In genomic region chr6:43050981-43051380, GRCh38 we compare ENCODE assay signal across 20 cellular contexts. TPM values are rescaled to one million over a fixed set of nuclear protein-coding genes. Genes with fewer than 3 reads are reported as not detected.
DNase-seq lines count a peak whose midpoint lies in the region; ATAC-seq and TF ChIP-seq lines count a peak whose summit lies in the region.
"Had no signal": no experiment of that assay in that cellular context is flagged by ENCODE, and none has a peak within 500 bp of the region (broad histone marks: within the 10 kb centered on the region; RNA-seq: fewer than 3 reads in every experiment).

No MANE protein-coding gene starts in this region.

- H3K4me1 Mint-ChIP-seq in activated naive CD8-positive, alpha-beta T cell (ENCODE audit: low read depth), result peaks cover 29% of the 10 kb centered on the region
- peaks cover 29% of the 10 kb centered on the region for H3K4me1 Mint-ChIP-seq in activated naive CD8-positive, alpha-beta T cell treated with anti-CD3 and anti-CD28 coated beads, Interleukin-2, amount 50 U/mL, for 24 hours
- H3K4me1 Mint-ChIP-seq in activated T-helper 17 cell treated with anti-CD3 and anti-CD28 coated beads, Interleukin-2, amount 50 U/mL, for 72 hours, result peaks cover 24% of the 10 kb centered on the region
- peaks cover 29% of the 10 kb centered on the region for H3K4me1 Mint-ChIP-seq in type B pancreatic cell (ENCODE audit: unreplicated experiment)

- no peak overlapping the region for H4K8ac ChIP-seq in mesenchymal stem cell (ENCODE audit: low read length)

- no peak for ATAC-seq in activated naive CD8-positive, alpha-beta T cell treated with anti-CD3 and anti-CD28 coated beads, Interleukin-2, amount 50 U/mL, for 24 hours
- ATAC-seq in activated T-helper 17 cell treated with anti-CD3 and anti-CD28 coated beads, Interleukin-2, amount 50 U/mL, for 72 hours (replicated peaks), result no peak
- no peak for ATAC-seq in GM21423 (IDR thresholded peaks at IDR 0.05; ENCODE audit: unreplicated experiment)
- ATAC-seq: GM23338, heart left ventricle, lower lobe of right lung, psoas muscle had no signal

- peaks cover 2% of the 10 kb centered on the region for H3K36me3 Mint-ChIP-seq in activated naive CD8-positive, alpha-beta T cell
- H3K36me3 Mint-ChIP-seq in activated naive CD8-positive, alpha-beta T cell treated with anti-CD3 and anti-CD28 coated beads, Interleukin-2, amount 50 U/mL, for 24 hours (ENCODE audit: low read depth), result peaks cover 33% of the 10 kb centered on the region
- peaks cover 72% of the 10 kb centered on the region for H3K36me3 Mint-ChIP-seq in activated T-helper 17 cell treated with anti-CD3 and anti-CD28 coated beads, Interleukin-2, amount 50 U/mL, for 72 hours (ENCODE audit: low read depth)
- peaks cover 18% of the 10 kb centered on the region for H3K36me3 Mint-ChIP-seq in type B pancreatic cell

- peaks cover 31% of the 10 kb centered on the region for H3K4me1 ChIP-seq in mesenchymal stem cell (ENCODE audit: control insufficient read depth, insufficient read depth, low read depth, low read length)

- no peak for DNase-seq in activated naive CD8-positive, alpha-beta T cell treated with anti-CD3 and anti-CD28 coated beads, Interleukin-2, amount 50 U/mL, for 24 hours
- DNase-seq in mesenchymal stem cell, result no peak
- no peak for DNase-seq in type B pancreatic cell (ENCODE audit: extremely low spot score, unreplicated experiment)
- no peak for DNase-seq in ureter (ENCODE audit: low spot score)
- no peak for DNase-seq in NCI-H1092 treated with DMSO at 0.1 percent for 48 hours (lab: John Stamatoyannopoulos, UW)
- DNase-seq: activated CD4-positive, alpha-beta T cell treated with anti-CD3 and anti-CD28 coated beads, Interleukin-2, amount 50 U/mL, for 1 hour; activated T-cell treated with anti-CD3 and anti-CD28 coated beads, Interleukin-2, amount 50 U/mL, for 48 hours; central memory CD4-positive, alpha-beta T cell; effector CD4-positive, alpha-beta T cell; heart left ventricle; lower lobe of right lung; naive B cell; NCI-H1436; Peyer's patch; psoas muscle had no signal

- H2BK5ac ChIP-seq in mesenchymal stem cell (ENCODE audit: low read depth, low read length, poor library complexity, severe bottlenecking), result no peak overlapping the region

- no peaks in the 10 kb centered on the region for H3K27me3 ChIP-seq in mesenchymal stem cell (ENCODE audit: control insufficient read depth in 1 of 2, insufficient read depth in 1 of 2, low read length in 2 of 2)
- H3K27me3 ChIP-seq: heart left ventricle, Peyer's patch, tibial nerve had no signal

- H3K14ac ChIP-seq in mesenchymal stem cell (ENCODE audit: low read length in 2 of 2), result peak overlapping the region in 1 of 2 experiments; percentile 68

- H2BK12ac ChIP-seq in mesenchymal stem cell (ENCODE audit: low read length in 2 of 2), result no peak overlapping the region

- H3K23ac ChIP-seq in mesenchymal stem cell (ENCODE audit: low read length in 2 of 2), result no peak overlapping the region

- WGBS in mesenchymal stem cell, result 93% methylated on average over 17 of the region's 17 CpGs

- H2BK120ac ChIP-seq in mesenchymal stem cell (ENCODE audit: low read depth, low read length), result no peak overlapping the region

- H2AK5ac ChIP-seq in mesenchymal stem cell (ENCODE audit: low read length, severe bottlenecking), result peak overlapping the region; percentile 11

- H3K79me1 ChIP-seq in mesenchymal stem cell (replicated peaks; ENCODE audit: low read length, poor library complexity, severe bottlenecking), result peaks cover 34% of the 10 kb centered on the region

- no peak overlapping the region for H3K4ac ChIP-seq in mesenchymal stem cell (ENCODE audit: low read depth in 1 of 2, low read length in 2 of 2)

- H3K27ac ChIP-seq in mesenchymal stem cell (ENCODE audit: low read length, poor library complexity, severe bottlenecking), result no peak overlapping the region
- H3K27ac ChIP-seq: heart left ventricle, lower lobe of right lung, Peyer's patch, psoas muscle, tibial nerve had no signal

- H3K4me3 Mint-ChIP-seq in activated naive CD8-positive, alpha-beta T cell, result no peak overlapping the region
- H3K4me3 Mint-ChIP-seq in activated naive CD8-positive, alpha-beta T cell treated with anti-CD3 and anti-CD28 coated beads, Interleukin-2, amount 50 U/mL, for 24 hours, result no peak overlapping the region
- no peak overlapping the region for H3K4me3 Mint-ChIP-seq in activated T-helper 17 cell treated with anti-CD3 and anti-CD28 coated beads, Interleukin-2, amount 50 U/mL, for 72 hours
- H3K4me3 Mint-ChIP-seq in type B pancreatic cell, result peak overlapping the region; percentile 72

- H3K9me3 ChIP-seq in mesenchymal stem cell (ENCODE audit: control insufficient read depth, low read length), result no peaks in the 10 kb centered on the region
- H3K9me3 ChIP-seq: heart left ventricle, lower lobe of right lung, Peyer's patch, psoas muscle, tibial nerve had no signal

- H3K9ac ChIP-seq in mesenchymal stem cell (ENCODE audit: low read length), result peak overlapping the region; percentile 19

- peaks cover 62 to 74% of the 10 kb centered on the region in 2 experiments for H3K36me3 ChIP-seq in mesenchymal stem cell (ENCODE audit: control insufficient read depth in 1 of 2, insufficient read depth in 2 of 2, low read depth in 1 of 2, low read length in 2 of 2)

- no peak overlapping the region for H2AFZ ChIP-seq in mesenchymal stem cell (ENCODE audit: low read depth, low read length)
- H2AFZ ChIP-seq: GM23338 had no signal

- no peaks in the 10 kb centered on the region for H3K9me3 Mint-ChIP-seq in activated naive CD8-positive, alpha-beta T cell (ENCODE audit: low read depth)
- no peaks in the 10 kb centered on the region for H3K9me3 Mint-ChIP-seq in activated naive CD8-positive, alpha-beta T cell treated with anti-CD3 and anti-CD28 coated beads, Interleukin-2, amount 50 U/mL, for 24 hours
- no peaks in the 10 kb centered on the region for H3K9me3 Mint-ChIP-seq in activated T-helper 17 cell treated with anti-CD3 and anti-CD28 coated beads, Interleukin-2, amount 50 U/mL, for 72 hours
- no peaks in the 10 kb centered on the region for H3K9me3 Mint-ChIP-seq in type B pancreatic cell
- H3K9me3 Mint-ChIP-seq: GM23338, naive B cell had no signal

- H2BK15ac ChIP-seq in mesenchymal stem cell (ENCODE audit: low read depth, poor library complexity, severe bottlenecking), result no peak overlapping the region

- no peaks in the 10 kb centered on the region for H3K27me3 Mint-ChIP-seq in activated naive CD8-positive, alpha-beta T cell
- no peaks in the 10 kb centered on the region for H3K27me3 Mint-ChIP-seq in activated naive CD8-positive, alpha-beta T cell treated with anti-CD3 and anti-CD28 coated beads, Interleukin-2, amount 50 U/mL, for 24 hours
- no peaks in the 10 kb centered on the region for H3K27me3 Mint-ChIP-seq in activated T-helper 17 cell treated with anti-CD3 and anti-CD28 coated beads, Interleukin-2, amount 50 U/mL, for 72 hours
- H3K27me3 Mint-ChIP-seq in type B pancreatic cell, result no peaks in the 10 kb centered on the region
- H3K27me3 Mint-ChIP-seq: naive B cell had no signal

- no peak overlapping the region for H3K18ac ChIP-seq in mesenchymal stem cell (ENCODE audit: low read depth in 1 of 2, low read length in 2 of 2)

- no peak for TF ChIP-seq CTCF in type B pancreatic cell (conservative IDR thresholded peaks at IDR 0.05)

- H3K4me2 ChIP-seq in mesenchymal stem cell (ENCODE audit: low read length, poor library complexity, severe bottlenecking), result peak overlapping the region; percentile 1
- H3K4me2 ChIP-seq: GM23338 had no signal

- H3K27ac Mint-ChIP-seq in activated naive CD8-positive, alpha-beta T cell, result peak overlapping the region; percentile 68
- no peak overlapping the region for H3K27ac Mint-ChIP-seq in activated naive CD8-positive, alpha-beta T cell treated with anti-CD3 and anti-CD28 coated beads, Interleukin-2, amount 50 U/mL, for 24 hours
- peak overlapping the region; percentile 34 for H3K27ac Mint-ChIP-seq in activated T-helper 17 cell treated with anti-CD3 and anti-CD28 coated beads, Interleukin-2, amount 50 U/mL, for 72 hours
- no peak overlapping the region for H3K27ac Mint-ChIP-seq in type B pancreatic cell
- H3K27ac Mint-ChIP-seq: GM23338 had no signal

- H3K4me3 ChIP-seq in mesenchymal stem cell (ENCODE audit: insufficient read depth in 1 of 2, low read depth in 1 of 2, low read length in 2 of 2), result no peak overlapping the region
- H3K4me3 ChIP-seq: GM23338, heart left ventricle, lower lobe of right lung, Peyer's patch, psoas muscle, tibial nerve had no signal

- no peak overlapping the region for H4K91ac ChIP-seq in mesenchymal stem cell (ENCODE audit: low read length)

RNA-seq across cellular contexts. Expression of gene CUL7, which starts 2.7 kb away (rescaled TPM):
- total RNA-seq in activated T-helper 17 cell treated with anti-CD3 and anti-CD28 coated beads, Interleukin-2, amount 50 U/mL, for 72 hours, result 10 to 100 TPM; 11.4 to 22.3 TPM
- polyA plus RNA-seq in mesenchymal stem cell (2013, experiment 1 of 2), result 20.3 TPM
- polyA plus RNA-seq in mesenchymal stem cell (2013, experiment 2 of 2), result 19.0 TPM
- 53.7 and 65.0 TPM in 2 replicates for total RNA-seq in type B pancreatic cell (ENCODE audit: low replicate concordance)
- total RNA-seq in ureter, result 28.8 TPM

RNA-seq across cellular contexts. Expression of gene MRPL2, which starts 8.3 kb away (rescaled TPM):
- total RNA-seq in activated T-helper 17 cell treated with anti-CD3 and anti-CD28 coated beads, Interleukin-2, amount 50 U/mL, for 72 hours, result 10 to 100 TPM; 65.2 to 67.3 TPM
- 41.7 TPM for polyA plus RNA-seq in mesenchymal stem cell (2013, experiment 1 of 2)
- 38.3 TPM for polyA plus RNA-seq in mesenchymal stem cell (2013, experiment 2 of 2)
- 58.6 and 71.8 TPM in 2 replicates for total RNA-seq in type B pancreatic cell (ENCODE audit: low replicate concordance)
- total RNA-seq in ureter, result 33.0 TPM

RNA-seq across cellular contexts. Expression of gene KLC4, which starts 8.4 kb away (rescaled TPM):
- 10 to 100 TPM; 19.7 to 31.4 TPM for total RNA-seq in activated T-helper 17 cell treated with anti-CD3 and anti-CD28 coated beads, Interleukin-2, amount 50 U/mL, for 72 hours
- polyA plus RNA-seq in mesenchymal stem cell (2013, experiment 1 of 2), result 9.8 TPM
- 10.1 TPM for polyA plus RNA-seq in mesenchymal stem cell (2013, experiment 2 of 2)
- total RNA-seq in type B pancreatic cell (ENCODE audit: low replicate concordance) (33.2 and 36.4 TPM in 2 replicates), ureter (23.8 TPM)

RNA-seq across cellular contexts. Expression of gene PTK7, which starts 25.1 kb away (rescaled TPM):
- 1 to 10 TPM in 1 of 2 donors, under 1 TPM in 1; 0.56 to 1.0 TPM for total RNA-seq in activated T-helper 17 cell treated with anti-CD3 and anti-CD28 coated beads, Interleukin-2, amount 50 U/mL, for 72 hours
- 73.1 TPM for polyA plus RNA-seq in mesenchymal stem cell (2013, experiment 1 of 2)
- 71.9 TPM for polyA plus RNA-seq in mesenchymal stem cell (2013, experiment 2 of 2)
- 115 and 155 TPM in 2 replicates for total RNA-seq in type B pancreatic cell (ENCODE audit: low replicate concordance)
- total RNA-seq in ureter, result 52.0 TPM

RNA-seq across cellular contexts. Expression of gene RRP36, which starts 29.6 kb away (rescaled TPM):
- total RNA-seq in activated T-helper 17 cell treated with anti-CD3 and anti-CD28 coated beads, Interleukin-2, amount 50 U/mL, for 72 hours, result 10 to 100 TPM; 31.4 to 78.1 TPM
- 117 TPM for polyA plus RNA-seq in mesenchymal stem cell (2013, experiment 1 of 2)
- polyA plus RNA-seq in mesenchymal stem cell (2013, experiment 2 of 2), result 116 TPM
- total RNA-seq in type B pancreatic cell (ENCODE audit: low replicate concordance), result 51.7 and 56.7 TPM in 2 replicates
- 58.9 TPM for total RNA-seq in ureter

Comparison
In these comparisons a context has a peak if more than half of its experiments do, and no peak if none do; other contexts are left out.
1. H3K27ac Mint-ChIP-seq: peak in activated naive CD8-positive, alpha-beta T cell (single experiment) and activated T-helper 17 cell treated with anti-CD3 and anti-CD28 coated beads, Interleukin-2, amount 50 U/mL, for 72 hours (single experiment); none in activated naive CD8-positive, alpha-beta T cell treated with anti-CD3 and anti-CD28 coated beads, Interleukin-2, amount 50 U/mL, for 24 hours (single experiment) and type B pancreatic cell (single experiment).